Comparison of ENCODE assay signal across 20 cellular contexts in genomic region chr1:156221986-156222692, GRCh38. TPM values are rescaled to one million over a fixed set of nuclear protein-coding genes. Genes with fewer than 3 reads are reported as not detected.
A peak's percentile ranks its signal among the peaks of the same experiment; 100 is the strongest.
DNase-seq lines count a peak whose midpoint lies in the region; ATAC-seq and TF ChIP-seq lines count a peak whose summit lies in the region.
"Had no signal": no experiment of that assay in that cellular context is flagged by ENCODE, and none has a peak within 500 bp of the region (broad histone marks: within the 10 kb centered on the region; RNA-seq: fewer than 3 reads in every experiment).

No MANE protein-coding gene starts in this region.

- no peaks in the 10 kb centered on the region for H3K27me3 ChIP-seq in neutrophil
- no peaks in the 10 kb centered on the region for H3K27me3 ChIP-seq in smooth muscle cell (ENCODE audit: low read depth)
- H3K27me3 ChIP-seq: tibial artery had no signal

- H3K4me3 ChIP-seq in neutrophil (ENCODE audit: low read depth in 1 of 2, low read length in 1 of 2) (no peak overlapping the region), smooth muscle cell (no peak overlapping the region)
- H3K4me3 ChIP-seq: psoas muscle, tibial artery had no signal

- H2AFZ ChIP-seq in smooth muscle cell (ENCODE audit: low read depth) = no peak overlapping the region

- WGBS in smooth muscle cell (ENCODE audit: low lambda C conversion rate) = 98% methylated on average over 13 of the region's 13 CpGs

- H3K4me2 ChIP-seq in smooth muscle cell = no peak overlapping the region

- H3K27ac Mint-ChIP-seq in T-cell = peak overlapping the region; percentile 79 to 88
- H3K27ac Mint-ChIP-seq in activated naive CD4-positive, alpha-beta T cell treated with anti-CD3 and anti-CD28 coated beads, Interleukin-2, amount 50 U/mL, for 72 hours = peak overlapping the region; percentile 100
- H3K27ac Mint-ChIP-seq: mesothelial cell of epicardium had no signal

- CTCF ChIA-PET in T-cell (lab: Charles Lee) = no interaction called here

- H3K27ac ChIP-seq in neutrophil (peak overlapping the region; percentile 50), smooth muscle cell (ENCODE audit: low read depth) (no peak overlapping the region)
- H3K27ac ChIP-seq: C4-2B, psoas muscle, tibial artery had no signal

- H3K79me2 ChIP-seq in smooth muscle cell (ENCODE audit: low read depth) = peaks cover 11% of the 10 kb centered on the region

- H3K9me3 Mint-ChIP-seq in activated T-cell treated with anti-CD3 and anti-CD28 coated beads, Interleukin-2, amount 50 U/mL, for 4 hours = no peaks in the 10 kb centered on the region
- no peaks in the 10 kb centered on the region for H3K9me3 Mint-ChIP-seq in T-cell
- H3K9me3 Mint-ChIP-seq in activated naive CD4-positive, alpha-beta T cell treated with anti-CD3 and anti-CD28 coated beads, Interleukin-2, amount 50 U/mL, for 72 hours = peaks cover 10 to 13% of the 10 kb centered on the region in 2 donors
- H3K9me3 Mint-ChIP-seq: mesothelial cell of epicardium, neural crest cell had no signal

- no peaks in the 10 kb centered on the region for H3K9me3 ChIP-seq in neutrophil
- H3K9me3 ChIP-seq in smooth muscle cell (replicated peaks; ENCODE audit: low read depth) = no peaks in the 10 kb centered on the region
- H3K9me3 ChIP-seq: psoas muscle, tibial artery had no signal

- H3K4me1 ChIP-seq in neutrophil (ENCODE audit: control insufficient read depth in 1 of 2, insufficient read depth in 1 of 2, low read depth in 1 of 2, low read length in 1 of 2) (peaks cover 31 to 36% of the 10 kb centered on the region in 2 experiments), smooth muscle cell (ENCODE audit: low read depth) (no peaks in the 10 kb centered on the region)

- ATAC-seq in activated T-cell treated with anti-CD3 and anti-CD28 coated beads, Interleukin-2, amount 50 U/mL, for 4 hours = no peak
- no peak for ATAC-seq in T-cell (replicated peaks in 1 of 4)
- no peak for ATAC-seq in activated naive CD4-positive, alpha-beta T cell treated with anti-CD3 and anti-CD28 coated beads, Interleukin-2, amount 50 U/mL, for 72 hours
- ATAC-seq in GM18907 (IDR thresholded peaks at IDR 0.05; ENCODE audit: unreplicated experiment) = no peak
- ATAC-seq: left lobe of liver had no signal

- no peaks in the 10 kb centered on the region for H3K27me3 Mint-ChIP-seq in activated T-cell treated with anti-CD3 and anti-CD28 coated beads, Interleukin-2, amount 50 U/mL, for 4 hours (ENCODE audit: low read depth)
- no peaks in the 10 kb centered on the region for H3K27me3 Mint-ChIP-seq in T-cell

- H4K20me1 ChIP-seq in smooth muscle cell (ENCODE audit: low read depth) = no peaks in the 10 kb centered on the region

- TF ChIP-seq CTCF in neutrophil (IDR thresholded peaks at IDR 0.05) = no peak
- TF ChIP-seq CTCF in smooth muscle cell (IDR thresholded peaks at IDR 0.05; ENCODE audit: borderline replicate concordance, insufficient read depth, poor library complexity, severe bottlenecking) = no peak

- peaks cover 46% of the 10 kb centered on the region for H3K36me3 Mint-ChIP-seq in activated T-cell treated with anti-CD3 and anti-CD28 coated beads, Interleukin-2, amount 50 U/mL, for 4 hours (ENCODE audit: insufficient read depth)
- H3K36me3 Mint-ChIP-seq in T-cell = peaks cover 42% of the 10 kb centered on the region
- peaks cover 33 to 59% of the 10 kb centered on the region in 2 donors for H3K36me3 Mint-ChIP-seq in activated naive CD4-positive, alpha-beta T cell treated with anti-CD3 and anti-CD28 coated beads, Interleukin-2, amount 50 U/mL, for 72 hours

- POLR2A ChIA-PET in T-cell (lab: Charles Lee) = no interaction called here

- H3K9ac ChIP-seq in smooth muscle cell (ENCODE audit: low read depth) = no peak overlapping the region

- no peak for DNase-seq in activated T-cell treated with anti-CD3 and anti-CD28 coated beads, Interleukin-2, amount 50 U/mL, for 4 hours
- DNase-seq in activated T-cell treated with anti-CD3 and anti-CD28 coated beads for 4 hours = no peak
- DNase-seq in T-cell = no peak
- DNase-seq in activated naive CD4-positive, alpha-beta T cell treated with anti-CD3 and anti-CD28 coated beads, Interleukin-2, amount 50 U/mL, for 72 hours (ENCODE audit: low spot score in 2 of 2) = no peak
- DNase-seq in SHP77 treated with DMSO at 0.1 percent for 48 hours (lab: John Stamatoyannopoulos, UW) = no peak
- no peak for DNase-seq in smooth muscle cell (lab: John Stamatoyannopoulos, UW; ENCODE audit: unreplicated experiment)
- DNase-seq: cerebellar nuclear complex; effector CD4-positive, alpha-beta T cell; Kasumi-1; NCI-H2227 treated with DMSO at 0.1 percent for 48 hours; NCI-H748 treated with DMSO at 0.1 percent for 48 hours; psoas muscle; stimulated activated naive CD4-positive, alpha-beta T cell; tibial artery had no signal

- peaks cover 29% of the 10 kb centered on the region for H3K36me3 ChIP-seq in neutrophil
- no peaks in the 10 kb centered on the region for H3K36me3 ChIP-seq in smooth muscle cell (ENCODE audit: low read depth)

- peaks cover 71% of the 10 kb centered on the region for H3K4me1 Mint-ChIP-seq in activated T-cell treated with anti-CD3 and anti-CD28 coated beads, Interleukin-2, amount 50 U/mL, for 4 hours (ENCODE audit: low read depth)
- H3K4me1 Mint-ChIP-seq in T-cell = peaks cover 31 to 61% (median 60%) of the 10 kb centered on the region in 3 donors

- peaks cover 3% of the 10 kb centered on the region for H3F3A ChIP-seq in smooth muscle cell (ENCODE audit: low read depth)

- peak overlapping the region; percentile 69 for H3K4me3 Mint-ChIP-seq in activated T-cell treated with anti-CD3 and anti-CD28 coated beads, Interleukin-2, amount 50 U/mL, for 4 hours
- no peak overlapping the region for H3K4me3 Mint-ChIP-seq in T-cell
- H3K4me3 Mint-ChIP-seq: mesothelial cell of epicardium, neural crest cell had no signal

RNA-seq across cellular contexts. Expression of gene PMF1, which starts 9.3 kb away (rescaled TPM):
- total RNA-seq in activated T-cell treated with anti-CD3 and anti-CD28 coated beads, Interleukin-2, amount 50 U/mL, for 4 hours = 100 to 1,000 TPM; 184 to 201 (median 192) TPM
- 10 to 100 TPM; 54.7 to 58.7 (median 57.6) TPM for total RNA-seq in T-cell
- 100 to 1,000 TPM; 120 to 156 TPM for total RNA-seq in activated naive CD4-positive, alpha-beta T cell treated with anti-CD3 and anti-CD28 coated beads, Interleukin-2, amount 50 U/mL, for 72 hours
- total RNA-seq in smooth muscle cell = 51.4 and 59.2 TPM in 2 replicates
- 82.5 and 87.4 TPM in 2 replicates for polyA plus RNA-seq in smooth muscle cell

RNA-seq across cellular contexts. Expression of gene BGLAP, which starts 19.8 kb away (rescaled TPM):
- 1 to 10 TPM; 2.0 to 2.5 (median 2.4) TPM for total RNA-seq in activated T-cell treated with anti-CD3 and anti-CD28 coated beads, Interleukin-2, amount 50 U/mL, for 4 hours
- total RNA-seq in T-cell (1 to 10 TPM; 1.8 to 7.1 (median 5.2) TPM), smooth muscle cell (0.63 TPM in 1 of 2 replicates, not detected in the other)
- 1 to 10 TPM; 4.3 to 9.7 TPM for total RNA-seq in activated naive CD4-positive, alpha-beta T cell treated with anti-CD3 and anti-CD28 coated beads, Interleukin-2, amount 50 U/mL, for 72 hours
- polyA plus RNA-seq in smooth muscle cell = 0.62 and 2.9 TPM in 2 replicates

RNA-seq across cellular contexts. Expression of gene PAQR6, which starts 25.7 kb away (rescaled TPM):
- total RNA-seq in activated T-cell treated with anti-CD3 and anti-CD28 coated beads, Interleukin-2, amount 50 U/mL, for 4 hours = 1 to 10 TPM; 2.0 to 3.6 (median 3.4) TPM
- total RNA-seq in T-cell = 1 to 10 TPM; 2.5 to 3.1 (median 2.9) TPM
- total RNA-seq in activated naive CD4-positive, alpha-beta T cell treated with anti-CD3 and anti-CD28 coated beads, Interleukin-2, amount 50 U/mL, for 72 hours = 1 to 10 TPM; 9.3 to 9.5 TPM
- 1.3 and 3.0 TPM in 2 replicates for total RNA-seq in smooth muscle cell
- polyA plus RNA-seq in smooth muscle cell = 2.7 and 4.4 TPM in 2 replicates

RNA-seq across cellular contexts. Expression of gene SLC25A44, which starts 28.2 kb away (rescaled TPM):
- 10 to 100 TPM; 61.3 to 79.7 (median 73.0) TPM for total RNA-seq in activated T-cell treated with anti-CD3 and anti-CD28 coated beads, Interleukin-2, amount 50 U/mL, for 4 hours
- total RNA-seq in T-cell = 10 to 100 TPM; 16.8 to 24.5 (median 21.4) TPM
- 10 to 100 TPM; 79.1 to 82.1 TPM for total RNA-seq in activated naive CD4-positive, alpha-beta T cell treated with anti-CD3 and anti-CD28 coated beads, Interleukin-2, amount 50 U/mL, for 72 hours
- total RNA-seq in smooth muscle cell = 11.6 and 13.9 TPM in 2 replicates
- polyA plus RNA-seq in smooth muscle cell = 11.4 and 17.7 TPM in 2 replicates
